In the genomic region with DNA sequence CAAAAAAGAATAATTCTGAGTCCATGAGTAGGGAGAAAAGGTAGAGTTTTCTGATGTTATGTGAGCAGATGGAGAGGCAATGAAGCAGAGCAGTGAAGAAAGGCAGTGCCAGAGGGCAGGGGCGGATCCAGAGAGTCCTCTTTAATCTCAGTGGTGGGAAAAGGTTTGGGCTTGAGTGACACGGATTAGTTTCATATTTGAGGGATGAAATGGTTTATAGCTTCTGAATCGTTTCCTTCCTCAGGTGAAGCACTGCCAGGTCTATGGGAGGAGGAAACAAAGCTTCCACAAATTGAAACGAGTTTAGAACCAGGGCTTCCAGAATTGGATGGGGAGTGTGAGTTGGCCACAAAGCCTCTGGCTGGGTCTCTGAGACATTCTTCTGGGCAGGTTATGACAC, we compare ENCODE assay signal across 23 cellular contexts.
DNase-seq lines count a peak whose midpoint lies in the region; ATAC-seq, FAIRE-seq and TF ChIP-seq lines count a peak whose summit lies in the region.
"Had no signal": no experiment of that assay in that cellular context is flagged by ENCODE, and none has a peak within 500 bp of the region (broad histone marks: within the 10 kb centered on the region; RNA-seq: fewer than 3 reads in every experiment).

No MANE protein-coding gene starts in this region.

- H3K27ac ChIP-seq in WERI-Rb-1 (no peak overlapping the region), foreskin keratinocyte (no peak overlapping the region), Peyer's patch (no peak overlapping the region)
- H3K27ac ChIP-seq: BLaER1 had no signal

- H3K27me3 ChIP-seq in WERI-Rb-1 (ENCODE audit: insufficient read depth, low read depth, severe bottlenecking) (no peaks in the 10 kb centered on the region), foreskin keratinocyte (no peaks in the 10 kb centered on the region), Peyer's patch (no peaks in the 10 kb centered on the region)
- H3K27me3 ChIP-seq: BLaER1 had no signal

- no peak for TF ChIP-seq CTCF in WERI-Rb-1 (IDR thresholded peaks at IDR 0.05; ENCODE audit: low read depth, low read length)
- no peak for TF ChIP-seq CTCF in foreskin keratinocyte (conservative IDR thresholded peaks at IDR 0.05)
- TF ChIP-seq CTCF in GM13976 (IDR thresholded peaks at IDR 0.05; ENCODE audit: borderline replicate concordance, control extremely low read depth, extremely low read depth, insufficient read depth, missing control alignments) = no peak
- TF ChIP-seq CTCF in Peyer's patch (IDR thresholded peaks at IDR 0.05) = no peak

- no peak for DNase-seq in H54 (ENCODE audit: insufficient read length, low spot score)
- peak; percentile 20 for DNase-seq in NCI-H2171 (lab: John Stamatoyannopoulos, UW)
- DNase-seq in WERI-Rb-1 = peak; percentile 53
- peak; percentile 31 to 72 for DNase-seq in foreskin keratinocyte
- DNase-seq in GM13976 (ENCODE audit: low spot score) = no peak
- DNase-seq in NCI-H2227 (lab: John Stamatoyannopoulos, UW; ENCODE audit: unreplicated experiment) = no peak
- DNase-seq in Peyer's patch = no peak
- DNase-seq: ACHN; CD4-positive, alpha-beta T cell; COR-L47; DND-41; Karpas-422; MV-4-11; NCI-H1105 treated with DMSO at 0.1 percent for 48 hours; NCI-H2081 treated with DMSO at 0.1 percent for 48 hours; NCI-H510A; OCI-M1; SHP77; SW 1271 had no signal

- H3K4me3 ChIP-seq in WERI-Rb-1 (ENCODE audit: low read depth, low read length) = no peak overlapping the region
- no peak overlapping the region for H3K4me3 ChIP-seq in Peyer's patch
- H3K4me3 ChIP-seq: BLaER1, GM23338 had no signal

- TF ChIP-seq POLR2A in H54 (IDR thresholded peaks at IDR 0.05; ENCODE audit: low read depth, low read length) (no peak), Peyer's patch (IDR thresholded peaks at IDR 0.05) (no peak)

- H3K36me3 ChIP-seq in WERI-Rb-1 (no peaks in the 10 kb centered on the region), Peyer's patch (no peaks in the 10 kb centered on the region)
- H3K36me3 ChIP-seq: BLaER1 had no signal

- no peaks in the 10 kb centered on the region for H3K9me3 ChIP-seq in WERI-Rb-1 (ENCODE audit: severe bottlenecking)
- H3K9me3 ChIP-seq in Peyer's patch = no peaks in the 10 kb centered on the region
- H3K9me3 ChIP-seq: BLaER1 had no signal

- FAIRE-seq in H54 (lab: Jason Lieb, UNC) = peak; percentile 20
- FAIRE-seq: GM12891, GM18507 had no signal

- no peak for ATAC-seq in foreskin keratinocyte
- ATAC-seq: GM23338 had no signal

- in situ Hi-C loops in GM13976 (cut with MboI; ENCODE audit: low sequenced_read_pairs, unreplicated experiment) = no loop called here

- peaks cover 20% of the 10 kb centered on the region for H3K4me1 ChIP-seq in foreskin keratinocyte
- H3K4me1 ChIP-seq in Peyer's patch = no peaks in the 10 kb centered on the region
- H3K4me1 ChIP-seq: BLaER1 had no signal

Comparison
In these comparisons a context has a peak if more than half of its experiments do, and no peak if none do; other contexts are left out.
1. DNase-seq: peak in NCI-H2171 (single experiment), WERI-Rb-1 (single experiment) and foreskin keratinocyte (2 of 2); none in H54 (single experiment), GM13976 (single experiment), NCI-H2227 (single experiment) and Peyer's patch (0 of 3).